In the genomic region with DNA sequence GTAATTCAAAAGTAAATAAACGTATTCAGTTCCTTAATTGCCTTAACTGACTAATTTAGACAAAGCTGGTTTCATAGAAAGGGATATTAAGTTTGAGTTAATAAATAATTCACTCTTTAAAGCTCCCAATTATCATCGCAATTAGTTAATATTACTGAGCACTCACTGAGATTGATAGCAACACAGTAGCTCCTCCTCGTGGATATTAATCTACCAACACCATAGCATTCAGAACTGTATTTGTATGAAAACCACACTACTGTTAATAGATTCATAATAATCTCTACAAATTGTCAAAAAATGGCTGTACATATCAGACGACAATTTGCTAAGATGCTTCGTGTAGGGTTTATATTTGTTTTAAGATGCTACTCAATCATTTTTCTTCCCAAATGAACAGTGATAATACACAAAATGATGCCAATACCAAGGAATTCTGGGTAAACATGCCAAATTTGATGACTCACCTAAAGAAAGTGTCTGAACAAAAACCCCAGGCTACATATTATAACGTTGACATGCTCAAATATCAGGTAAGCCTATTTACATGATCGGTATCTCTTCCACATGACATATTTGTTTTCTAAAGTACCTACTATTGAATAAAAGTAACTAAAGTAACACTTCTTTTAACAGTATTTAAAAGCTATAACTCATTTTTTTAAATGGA, we compare ENCODE assay signal across 14 cellular contexts. TPM values are rescaled to one million over a fixed set of nuclear protein-coding genes. Genes with fewer than 3 reads are reported as not detected.
DNase-seq lines count a peak whose midpoint lies in the region; ATAC-seq, FAIRE-seq and TF ChIP-seq lines count a peak whose summit lies in the region.
"Had no signal": no experiment of that assay in that cellular context is flagged by ENCODE, and none has a peak within 500 bp of the region (broad histone marks: within the 10 kb centered on the region; RNA-seq: fewer than 3 reads in every experiment).

No MANE protein-coding gene starts in this region.

- TF ChIP-seq POLR2A in esophagus squamous epithelium (IDR thresholded peaks at IDR 0.05) (no peak), heart left ventricle (IDR thresholded peaks at IDR 0.05) (no peak)

- BruUV-seq in A673 (replicated peaks; lab: Mats Ljungman, UMichigan) = no TSS peak

- CTCF ChIA-PET in A673 (lab: Charles Lee) = interaction anchor here (0.6 to 1.2 kb wide), 2 partner anchors 256 to 630 kb away, joined by 3 to 5 read pairs; no protein-coding TSS in a partner anchor

- H3K9me2 ChIP-seq in OCI-LY1 (ENCODE audit: low read depth, low read length) = no peaks in the 10 kb centered on the region

- H3K4me3 ChIP-seq in A673 (ENCODE audit: low read depth, low read length, poor library complexity, severe bottlenecking) (no peak overlapping the region), OCI-LY1 (ENCODE audit: low read depth, low read length, poor library complexity, severe bottlenecking) (no peak overlapping the region), choroid plexus epithelial cell (ENCODE audit: low read depth, low read length) (no peak overlapping the region), esophagus squamous epithelium (no peak overlapping the region), heart left ventricle (no peak overlapping the region)
- H3K4me3 ChIP-seq: BLaER1, esophagus muscularis mucosa had no signal

- peaks cover 32% of the 10 kb centered on the region for H3K4me1 ChIP-seq in A673 (ENCODE audit: insufficient read depth, low read length, poor library complexity, severe bottlenecking)
- H3K4me1 ChIP-seq in OCI-LY1 (ENCODE audit: insufficient read depth, low read length, severe bottlenecking) = peaks cover 22% of the 10 kb centered on the region
- no peaks in the 10 kb centered on the region for H3K4me1 ChIP-seq in esophagus squamous epithelium
- H3K4me1 ChIP-seq in heart left ventricle = peaks cover 0 to 25% (median 0%) of the 10 kb centered on the region in 12 donors
- H3K4me1 ChIP-seq: esophagus muscularis mucosa had no signal

- H3K9me3 ChIP-seq in A673 (ENCODE audit: low read depth, low read length, poor library complexity, severe bottlenecking) = no peaks in the 10 kb centered on the region
- H3K9me3 ChIP-seq in OCI-LY1 (ENCODE audit: low read length) = no peaks in the 10 kb centered on the region
- no peaks in the 10 kb centered on the region for H3K9me3 ChIP-seq in esophagus squamous epithelium
- H3K9me3 ChIP-seq in heart left ventricle = no peaks in the 10 kb centered on the region
- H3K9me3 ChIP-seq: esophagus muscularis mucosa had no signal

- H3K9ac ChIP-seq in OCI-LY1 (ENCODE audit: low read length) = no peak overlapping the region
- H3K9ac ChIP-seq: BLaER1 had no signal

- H3K27ac ChIP-seq in A673 (ENCODE audit: low read depth, low read length, poor library complexity, severe bottlenecking) = no peak overlapping the region
- H3K27ac ChIP-seq in OCI-LY1 (ENCODE audit: low read depth, low read length, poor library complexity, severe bottlenecking) = no peak overlapping the region
- H3K27ac ChIP-seq in esophagus squamous epithelium = no peak overlapping the region
- peak overlapping the region in 1 of 12 donors; percentile 71 for H3K27ac ChIP-seq in heart left ventricle
- H3K27ac ChIP-seq: BLaER1, esophagus muscularis mucosa had no signal

- H3K4me2 ChIP-seq in OCI-LY1 (ENCODE audit: low read length) = peak overlapping the region; percentile 19; the same call in 1 of the 2 replicates
- H3K4me2 ChIP-seq: BLaER1 had no signal

- POLR2A ChIA-PET in A673 (lab: Charles Lee; ENCODE audit: low non-redundant PET) = no interaction called here

- H3K79me2 ChIP-seq in OCI-LY1 (ENCODE audit: insufficient read depth, low read length) = no peaks in the 10 kb centered on the region

- 47 to 50% methylated on average over 7 of the region's 7 CpGs for WGBS in esophagus squamous epithelium, 2 donors
- whole genome bisulfite sequencing in heart left ventricle, 4 donors = 76 to 81% (median 79%) methylated on average over 7 of the region's 7 CpGs

- H2AFZ ChIP-seq in OCI-LY1 (ENCODE audit: low read length) = peak overlapping the region; percentile 99

- H3K27me3 ChIP-seq in A673 (replicated peaks; ENCODE audit: insufficient read depth, low read depth, low read length, poor library complexity) (no peaks in the 10 kb centered on the region), OCI-LY1 (ENCODE audit: insufficient read depth, low read length) (no peaks in the 10 kb centered on the region), esophagus squamous epithelium (no peaks in the 10 kb centered on the region), heart left ventricle (no peaks in the 10 kb centered on the region)
- H3K27me3 ChIP-seq: BLaER1, esophagus muscularis mucosa had no signal

- DNase-seq in A673 (ENCODE audit: low spot score) (peak; percentile 32), GM18507 (ENCODE audit: extremely low spot score, insufficient read length, low read depth) (no peak), choroid plexus epithelial cell (ENCODE audit: low read depth) (peak; percentile 43), esophagus squamous epithelium (lab: John Stamatoyannopoulos, UW) (no peak), heart left ventricle (no peak)
- no peak for DNase-seq in activated naive CD4-positive, alpha-beta T cell treated with anti-CD3 and anti-CD28 coated beads, Interleukin-2, amount 50 U/mL, for 16 hours
- DNase-seq: activated CD8-positive, alpha-beta memory T cell treated with anti-CD3 and anti-CD28 coated beads, Interleukin-2, amount 50 U/mL, for 4 hours; aorta; NCI-H510A; stimulated activated naive CD4-positive, alpha-beta T cell had no signal

- TF ChIP-seq CTCF in A673 (conservative IDR thresholded peaks at IDR 0.05; ENCODE audit: low read depth, low read length) (peak; percentile 54), OCI-LY1 (IDR thresholded peaks at IDR 0.05; ENCODE audit: low read length) (peak; percentile 51), choroid plexus epithelial cell (conservative IDR thresholded peaks at IDR 0.05; ENCODE audit: low read depth, low read length) (no peak), esophagus squamous epithelium (IDR thresholded peaks at IDR 0.05) (no peak), heart left ventricle (IDR thresholded peaks at IDR 0.05) (peak in 2 of 12 donors; percentile 10)

- no peak for ATAC-seq in HG02642 (IDR thresholded peaks at IDR 0.05; ENCODE audit: poor library complexity, unreplicated experiment)
- no peak for ATAC-seq in heart left ventricle

- H4K20me1 ChIP-seq in OCI-LY1 (ENCODE audit: insufficient read depth, low read length) = no peaks in the 10 kb centered on the region
- H4K20me1 ChIP-seq: BLaER1 had no signal

- H3K36me3 ChIP-seq in A673 (ENCODE audit: insufficient read depth, low read length, poor library complexity, severe bottlenecking) (no peaks in the 10 kb centered on the region), OCI-LY1 (ENCODE audit: insufficient read depth, low read length) (no peaks in the 10 kb centered on the region), esophagus squamous epithelium (no peaks in the 10 kb centered on the region), heart left ventricle (peaks cover 0 to 16% (median 0%) of the 10 kb centered on the region in 9 donors)
- H3K36me3 ChIP-seq: BLaER1, esophagus muscularis mucosa had no signal

- H3F3A ChIP-seq in OCI-LY1 (ENCODE audit: insufficient read depth, low read length) = no peaks in the 10 kb centered on the region

- intact Hi-C loops in A673 (cut with micrococcal nuclease; ENCODE audit: unreplicated experiment) = no loop called here
- intact Hi-C loops in esophagus squamous epithelium (cut with DNase I) = no loop called here
- intact Hi-C loops in heart left ventricle (cut with DNase I) = loop anchor here in 2 of 10 donors (5.0 to 10.0 kb wide), 2 partner anchors 269 to 481 kb away; no protein-coding TSS in a partner anchor

- peak; percentile 63 for FAIRE-seq in GM18507 (lab: Jason Lieb, UNC)

RNA-seq across cellular contexts. Expression of gene DYNLT5, which starts 18.8 kb away (rescaled TPM):
- total RNA-seq in A673 (2021) (not detected in 2 replicates), esophagus squamous epithelium (1 to 10 TPM in 1 of 4 donors, under 1 TPM in 1, not detected in 2; 0.22 to 3.1 TPM), heart left ventricle (1 to 10 TPM in 6 of 9 donors, under 1 TPM in 3; 0.48 to 7.3 (median 1.8) TPM)
- 1 to 10 TPM; 1.7 to 3.1 TPM for polyA plus RNA-seq in heart left ventricle

Comparison
In these comparisons a context has a peak if more than half of its experiments do, and no peak if none do; other contexts are left out.
1. DNase-seq: peak in A673 (single experiment) and choroid plexus epithelial cell (single experiment); none in GM18507 (single experiment), activated naive CD4-positive, alpha-beta T cell treated with anti-CD3 and anti-CD28 coated beads, Interleukin-2, amount 50 U/mL, for 16 hours (single experiment), esophagus squamous epithelium (single experiment) and heart left ventricle (0 of 5).
2. CTCF ChIP-seq: peak in A673 (single experiment) and OCI-LY1 (single experiment); none in choroid plexus epithelial cell (single experiment) and esophagus squamous epithelium (0 of 6).